ENCODE assay signal across 13 cellular contexts in genomic region chrX:135544338-135544948, GRCh38. TPM values are rescaled to one million over a fixed set of nuclear protein-coding genes. Genes with fewer than 3 reads are reported as not detected.
DNase-seq lines count a peak whose midpoint lies in the region; ATAC-seq, FAIRE-seq and TF ChIP-seq lines count a peak whose summit lies in the region.
"Had no signal": no experiment of that assay in that cellular context is flagged by ENCODE, and none has a peak within 500 bp of the region (broad histone marks: within the 10 kb centered on the region; RNA-seq: fewer than 3 reads in every experiment).

No MANE protein-coding gene starts in this region.

- H3K4me3 ChIP-seq in neuronal stem cell (ENCODE audit: low read length in 2 of 2): no peak overlapping the region
- H3K4me3 ChIP-seq: lung, skin epidermis had no signal

- H3K4me2 ChIP-seq in neuronal stem cell (ENCODE audit: insufficient read depth, low read length, poor library complexity, severe bottlenecking): no peak overlapping the region

- peaks cover 1% of the 10 kb centered on the region for H3K27me3 Mint-ChIP-seq in IgD-negative memory B cell

- H3K27ac Mint-ChIP-seq in IgD-negative memory B cell: peak overlapping the region in 2 of 3 donors; percentile 2 to 33

- H3K23ac ChIP-seq in neuronal stem cell (ENCODE audit: low read depth, low read length, poor library complexity): no peak overlapping the region

- no peaks in the 10 kb centered on the region for H3K36me3 Mint-ChIP-seq in IgD-negative memory B cell

- ATAC-seq in GM19397 (IDR thresholded peaks at IDR 0.05; ENCODE audit: unreplicated experiment) (peak; percentile 82), left ventricle myocardium superior (peak; percentile 63)

- peaks cover 0 to 15% of the 10 kb centered on the region in 2 donors for H3K36me3 ChIP-seq in neuronal stem cell (replicated peaks in 1 of 2; ENCODE audit: control insufficient read depth in 2 of 2, insufficient read depth in 2 of 2, low read length in 2 of 2)
- H3K36me3 ChIP-seq: brain microvascular endothelial cell had no signal

- no peak overlapping the region for H3K14ac ChIP-seq in neuronal stem cell (ENCODE audit: low read length)

- no peak overlapping the region for H3K18ac ChIP-seq in neuronal stem cell (ENCODE audit: low read length)

- WGBS in neuronal stem cell (ENCODE audit: extremely low coverage in 2 of 2, insufficient read length in 2 of 2, insufficient replicate concordance in 1 of 2), 2 donors: no CpG with 5 or more reads among the region's 5 CpGs

- H3K9me3 Mint-ChIP-seq in IgD-negative memory B cell: no peaks in the 10 kb centered on the region

- H3K4me3 Mint-ChIP-seq in IgD-negative memory B cell: peak overlapping the region; percentile 7 to 73 (median 56)

- no peak overlapping the region for H2BK120ac ChIP-seq in neuronal stem cell (ENCODE audit: low read depth, low read length)

- DNase-seq in GM12891 (ENCODE audit: insufficient read length, low spot score): no peak
- no peak for DNase-seq in left ventricle myocardium superior
- no peak for DNase-seq in GDM1 (lab: John Stamatoyannopoulos, UW)
- DNase-seq in central memory CD4-positive, alpha-beta T cell: no peak
- no peak for DNase-seq in neuronal stem cell (ENCODE audit: low spot score)
- no peak for DNase-seq in NCI-H510A (lab: John Stamatoyannopoulos, UW)
- DNase-seq: brain microvascular endothelial cell, DMS79 treated with DMSO at 0.1 percent for 48 hours had no signal

- no peaks in the 10 kb centered on the region for H3K79me1 ChIP-seq in neuronal stem cell (ENCODE audit: low read depth, low read length)

- H3K9ac ChIP-seq in neuronal stem cell (ENCODE audit: low read depth, low read length, poor library complexity): no peak overlapping the region

- no peak overlapping the region for H3K27ac ChIP-seq in neuronal stem cell (replicated peaks; ENCODE audit: low read length)
- H3K27ac ChIP-seq: brain microvascular endothelial cell, HL-60, skin epidermis had no signal

- H3K4me1 Mint-ChIP-seq in IgD-negative memory B cell: peaks cover 17 to 22% (median 21%) of the 10 kb centered on the region in 3 donors

- FAIRE-seq in GM12891 (lab: Jason Lieb, UNC): peak; percentile 99

- H3K4ac ChIP-seq in neuronal stem cell (ENCODE audit: low read length): no peak overlapping the region

- intact Hi-C loops in left ventricle myocardium superior (cut with micrococcal nuclease): no loop called here

- no peaks in the 10 kb centered on the region for H3K9me3 ChIP-seq in neuronal stem cell (replicated peaks in 1 of 2; ENCODE audit: control insufficient read depth in 2 of 2, insufficient read depth in 1 of 2, low read depth in 1 of 2, low read length in 2 of 2)

- no peak overlapping the region for H2BK15ac ChIP-seq in neuronal stem cell (ENCODE audit: low read length)

- H3K27me3 ChIP-seq in neuronal stem cell (ENCODE audit: control insufficient read depth in 3 of 3, insufficient read depth in 3 of 3, low read depth in 1 of 3, low read length in 3 of 3): no peaks in the 10 kb centered on the region
- H3K27me3 ChIP-seq: brain microvascular endothelial cell had no signal

- no peak overlapping the region for H2AK5ac ChIP-seq in neuronal stem cell (ENCODE audit: low read depth, low read length)

- no peak overlapping the region for H2AFZ ChIP-seq in neuronal stem cell (ENCODE audit: low read length)

- H4K8ac ChIP-seq in neuronal stem cell (ENCODE audit: low read depth, low read length): no peak overlapping the region

- H3K4me1 ChIP-seq in neuronal stem cell (ENCODE audit: control insufficient read depth in 2 of 2, insufficient read depth in 1 of 2, low read depth in 1 of 2, low read length in 2 of 2): no peaks in the 10 kb centered on the region

- H4K91ac ChIP-seq in neuronal stem cell (ENCODE audit: low read depth, low read length, poor library complexity): no peak overlapping the region

- H2BK12ac ChIP-seq in neuronal stem cell (ENCODE audit: low read length): no peak overlapping the region

- H2BK5ac ChIP-seq in neuronal stem cell (ENCODE audit: low read length): no peak overlapping the region

- no peak for TF ChIP-seq POLR2A in GM12891 (IDR thresholded peaks at IDR 0.05; ENCODE audit: low read depth, low read length)

TF ChIP-seq in GM12891, 5 proteins besides CTCF, POLR2A, EP300 and RAD21:
- TF ChIP-seq PAX5 (IDR thresholded peaks at IDR 0.05; ENCODE audit: insufficient read depth, low read length, severe bottlenecking) (no peak), SPI1 (IDR thresholded peaks at IDR 0.05; ENCODE audit: low read depth, low read length) (no peak), POLR2AphosphoS5 (IDR thresholded peaks at IDR 0.05; ENCODE audit: low read depth, low read length) (no peak), TAF1 (IDR thresholded peaks at IDR 0.05; ENCODE audit: low read depth, low read length) (no peak), POU2F2 (IDR thresholded peaks at IDR 0.05; ENCODE audit: low read depth, low read length) (no peak)

RNA-seq across cellular contexts. Expression of gene INTS6L, which starts 24.0 kb away (rescaled TPM):
- 8.7 TPM for polyA plus RNA-seq in GM12891 (2012; ENCODE audit: low read depth, missing spikeins)
- 5.2 TPM for polyA plus RNA-seq in IgD-negative memory B cell
- total RNA-seq in left ventricle myocardium superior: 3.2 TPM
- 5.9 TPM for polyA plus RNA-seq in neuronal stem cell (2013, experiment 1 of 2)
- 5.6 TPM for polyA plus RNA-seq in neuronal stem cell (2013, experiment 2 of 2)
